In genomic region chr5:168608821-168609220, GRCh38 we compare ENCODE assay signal across 1 cellular context.
TF ChIP-seq lines count a peak whose summit lies in the region.

No MANE protein-coding gene starts in this region.

TF ChIP-seq in K562, 482 proteins besides CTCF, POLR2A, EP300 and RAD21 (continued from another document):
- TF ChIP-seq, protein P1, sequence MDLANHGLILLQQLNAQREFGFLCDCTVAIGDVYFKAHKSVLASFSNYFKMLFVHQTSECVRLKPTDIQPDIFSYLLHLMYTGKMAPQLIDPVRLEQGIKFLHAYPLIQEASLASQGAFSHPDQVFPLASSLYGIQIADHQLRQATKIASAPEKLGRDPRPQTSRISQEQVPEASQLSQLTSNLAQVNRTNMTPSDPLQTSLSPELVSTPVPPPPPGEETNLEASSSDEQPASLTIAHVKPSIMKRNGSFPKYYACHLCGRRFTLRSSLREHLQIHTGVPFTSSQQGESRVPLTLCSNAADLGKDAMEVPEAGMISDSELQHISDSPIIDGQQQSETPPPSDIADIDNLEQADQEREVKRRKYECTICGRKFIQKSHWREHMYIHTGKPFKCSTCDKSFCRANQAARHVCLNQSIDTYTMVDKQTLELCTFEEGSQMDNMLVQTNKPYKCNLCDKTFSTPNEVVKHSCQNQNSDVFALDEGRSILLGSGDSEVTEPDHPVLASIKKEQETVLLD (IDR thresholded peaks at IDR 0.05), result no peak
- TF ChIP-seq OTX1 (CRISPR knock-in tag; IDR thresholded peaks at IDR 0.05) (no peak), BRF1 (IDR thresholded peaks at IDR 0.05; ENCODE audit: borderline replicate concordance, extremely low read depth, insufficient read length) (no peak), SIX5 (IDR thresholded peaks at IDR 0.05; ENCODE audit: borderline replicate concordance in 1 of 2, insufficient read depth in 1 of 2, low read depth in 1 of 2, low read length in 2 of 2) (no peak)
